ENCODE assay signal across 9 cellular contexts in genomic region chr19:19053508-19054314, GRCh38. TPM values are rescaled to one million over a fixed set of nuclear protein-coding genes. Genes with fewer than 3 reads are reported as not detected.
DNase-seq lines count a peak whose midpoint lies in the region; ATAC-seq, FAIRE-seq and TF ChIP-seq lines count a peak whose summit lies in the region.
"Had no signal": no experiment of that assay in that cellular context is flagged by ENCODE, and none has a peak within 500 bp of the region (broad histone marks: within the 10 kb centered on the region; RNA-seq: fewer than 3 reads in every experiment).

No MANE protein-coding gene starts in this region.

- TF ChIP-seq RAD21 in HepG2 (CRISPR knock-in tag; IDR thresholded peaks at IDR 0.05), result peak; percentile 95

- no peak for TF ChIP-seq EP300 in HepG2 (IDR thresholded peaks at IDR 0.05; ENCODE audit: low read depth in 2 of 2, low read length in 2 of 2)
- TF ChIP-seq EP300 in HepG2 (CRISPR knock-in tag; IDR thresholded peaks at IDR 0.05; ENCODE audit: borderline replicate concordance), result no peak

- H3K9me3 ChIP-seq in HepG2 (ENCODE audit: low read length), result no peaks in the 10 kb centered on the region

- POLR2A ChIA-PET in HepG2 (lab: Yijun Ruan, JAX), result no interaction called here

- H4K20me1 ChIP-seq in HepG2 (ENCODE audit: insufficient read depth, low read length), result no peaks in the 10 kb centered on the region

- ATAC-seq in HepG2 (peak; percentile 77), GM19324 (IDR thresholded peaks at IDR 0.05; ENCODE audit: low FRiP score, unreplicated experiment) (no peak)

- BruUV-seq in HepG2 (replicated peaks; lab: Mats Ljungman, UMichigan), result no TSS peak

- TF ChIP-seq POLR2A in HepG2 (IDR thresholded peaks at IDR 0.05; ENCODE audit: insufficient read depth in 1 of 2, low read depth in 2 of 2, low read length in 2 of 2), result no peak

- no peak for FAIRE-seq in HepG2 (lab: Jason Lieb, UNC)

- H3K4me3 ChIP-seq in WI38 (ENCODE audit: low read depth, low read length) (no peak overlapping the region), HepG2 (replicated peaks in 1 of 3; ENCODE audit: insufficient read depth in 1 of 3, low read depth in 2 of 3, low read length in 3 of 3) (no peak overlapping the region)
- H3K4me3 ChIP-seq: skin epidermis had no signal

- H2AFZ ChIP-seq in HepG2 (ENCODE audit: low read length), result no peak overlapping the region

- H3K4me2 ChIP-seq in HepG2 (ENCODE audit: low read depth, low read length), result no peak overlapping the region

- TF ChIP-seq CTCF in WI38 (IDR thresholded peaks at IDR 0.05; ENCODE audit: low read depth, low read length), result peak; percentile 76
- peak; percentile 88 for TF ChIP-seq CTCF in HepG2 (CRISPR knock-in tag; IDR thresholded peaks at IDR 0.05)

- H3K79me2 ChIP-seq in HepG2 (ENCODE audit: insufficient read depth, low read length), result no peaks in the 10 kb centered on the region

- H3K9ac ChIP-seq in HepG2 (ENCODE audit: insufficient read depth, low read depth, low read length), result no peak overlapping the region

- WGBS in HepG2 (ENCODE audit: low lambda C conversion rate), result 90% methylated on average over 21 of the region's 25 CpGs

- no peak overlapping the region for H3K27ac ChIP-seq in HepG2 (ENCODE audit: extremely low read length, insufficient read depth, low read length)
- H3K27ac ChIP-seq: skin epidermis had no signal

- H3K36me3 ChIP-seq in HepG2 (replicated peaks in 1 of 2; ENCODE audit: control insufficient read depth in 1 of 2, insufficient read depth in 2 of 2, low read length in 2 of 2), result peaks cover 30 to 79% of the 10 kb centered on the region in 2 experiments

- H3K4me1 ChIP-seq in HepG2 (ENCODE audit: insufficient read depth, low read length), result peaks cover 13% of the 10 kb centered on the region

- in situ Hi-C loops in HepG2 (cut with HindIII; ENCODE audit: extremely low pct_ligation_motif_present, low pct_unique_long_range_greater_than_20kb), result loop anchor here (5.0 kb wide), 1 partner anchor 84 kb away; the partner anchor contains the start of gene TMEM161A

- DNase-seq in COLO668 (lab: John Stamatoyannopoulos, UW; ENCODE audit: unreplicated experiment), result peak; percentile 67
- peak; percentile 95 for DNase-seq in HuH-7.5 (ENCODE audit: low spot score)
- DNase-seq in cerebellum (ENCODE audit: low spot score), result peak; percentile 50
- peak; percentile 50 for DNase-seq in HepG2 (ENCODE audit: low spot score)
- peak; percentile 29 to 56 for DNase-seq in stimulated activated CD8-positive, alpha-beta memory T cell treated with anti-CD3 and anti-CD28 coated beads, Interleukin-2, amount 100 ng/mL, for 1 hour (ENCODE audit: low read depth in 2 of 2)
- no peak for DNase-seq in NCI-H526 treated with DMSO at 0.1 percent for 48 hours (lab: John Stamatoyannopoulos, UW)

- no peaks in the 10 kb centered on the region for H3K27me3 ChIP-seq in HepG2 (ENCODE audit: control insufficient read depth in 1 of 2, insufficient read depth in 2 of 2, low read length in 2 of 2)

- CTCF ChIA-PET in HepG2 (lab: Yijun Ruan, JAX; ENCODE audit: low intra/inter-chr PET ratio, low total read pairs), result interaction anchor here (0.9 to 2.7 kb wide), 5 partner anchors 45 to 121 kb away, joined by 4 to 31 read pairs (median 22); partner anchors contain the start of gene TMEM161A

- intact Hi-C loops in HepG2 (cut with micrococcal nuclease; ENCODE audit: unreplicated experiment), result loop anchor here (2.0 kb wide), 1 partner anchor 85 kb away; the partner anchor contains the start of gene TMEM161A

TF ChIP-seq in HepG2, 621 proteins besides CTCF, POLR2A, EP300 and RAD21 (continues in another document):
- TF ChIP-seq ZNF446 (CRISPR knock-in tag; IDR thresholded peaks at IDR 0.05) (no peak), THAP11 (CRISPR knock-in tag; IDR thresholded peaks at IDR 0.05) (peak; percentile 62), CEBPB (IDR thresholded peaks at IDR 0.05; ENCODE audit: borderline replicate concordance, low read depth, low read length) (no peak), CCAR2 (optimal IDR thresholded peaks at IDR 0.05; ENCODE audit: low read depth, low read length) (no peak)

RNA-seq across cellular contexts. Expression of gene SLC25A42, which starts 10.1 kb away (rescaled TPM):
- total RNA-seq in cerebellum (11.1 TPM), HepG2 (2016; rRNA removed; fragmentation: Illumina TruSeq; extraction: Trizol) (13.5 and 18.3 TPM in 2 replicates)
- 7.8 and 11.9 TPM in 2 replicates for total RNA-seq in HepG2 (2016; cell fraction: cytosol; rRNA removed; fragmentation: Illumina TruSeq; extraction: Trizol; ENCODE audit: low read depth)
- 11.8 and 19.3 TPM in 2 replicates for total RNA-seq in HepG2 (2016; cell fraction: insoluble cytoplasmic fraction; rRNA removed; fragmentation: Illumina TruSeq; extraction: Trizol)
- total RNA-seq in HepG2 (2016; cell fraction: membrane; rRNA removed; fragmentation: Illumina TruSeq; extraction: Trizol), result 17.0 and 18.4 TPM in 2 replicates
- total RNA-seq in HepG2 (2016; cell fraction: nucleus; rRNA removed; fragmentation: Illumina TruSeq; extraction: Trizol), result 11.9 and 13.2 TPM in 2 replicates
- polyA plus RNA-seq in HepG2 (2011; rRNA removed), result 12.8 and 13.0 TPM in 2 replicates
- polyA plus RNA-seq in HepG2 (2011; cell fraction: cytosol; rRNA removed), result 9.1 and 13.2 TPM in 2 replicates
- 30.2 and 33.7 TPM in 2 replicates for polyA plus RNA-seq in HepG2 (2011; cell fraction: nucleus; rRNA removed)
- 8.4 and 11.8 TPM in 2 replicates for polyA plus RNA-seq in HepG2 (2012)
- 6.8 and 7.9 TPM in 2 replicates for polyA plus RNA-seq in HepG2 (2016; cell fraction: cytosol; fragmentation: Illumina TruSeq; extraction: Trizol; ENCODE audit: low read depth)
- polyA plus RNA-seq in HepG2 (2016; cell fraction: insoluble cytoplasmic fraction; fragmentation: Illumina TruSeq; extraction: Trizol; ENCODE audit: low read depth), result 13.4 and 18.3 TPM in 2 replicates
- 10.4 and 12.8 TPM in 2 replicates for polyA plus RNA-seq in HepG2 (2016; cell fraction: membrane; fragmentation: Illumina TruSeq; extraction: Trizol; ENCODE audit: low read depth)
- 30.3 and 30.4 TPM in 2 replicates for polyA plus RNA-seq in HepG2 (2016; cell fraction: nucleus; fragmentation: Illumina TruSeq; extraction: Trizol; ENCODE audit: insufficient read depth, low read depth)
- 2.5 and 24.9 TPM in 2 replicates for polyA minus RNA-seq in HepG2 (2011; rRNA and poly(A)+ RNA removed; ENCODE audit: low replicate concordance)
- 5.7 and 5.9 TPM in 2 replicates for polyA minus RNA-seq in HepG2 (2011; cell fraction: cytosol; rRNA and poly(A)+ RNA removed)
- 7.7 and 8.0 TPM in 2 replicates for polyA minus RNA-seq in HepG2 (2011; cell fraction: nucleus; rRNA and poly(A)+ RNA removed)

RNA-seq across cellular contexts. Expression of gene ARMC6, which starts 20.3 kb away (rescaled TPM):
- total RNA-seq in cerebellum, result 26.3 TPM
- total RNA-seq in HepG2 (2016; rRNA removed; fragmentation: Illumina TruSeq; extraction: Trizol), result 36.8 and 42.7 TPM in 2 replicates
- 11.2 and 13.0 TPM in 2 replicates for total RNA-seq in HepG2 (2016; cell fraction: cytosol; rRNA removed; fragmentation: Illumina TruSeq; extraction: Trizol; ENCODE audit: low read depth)
- total RNA-seq in HepG2 (2016; cell fraction: insoluble cytoplasmic fraction; rRNA removed; fragmentation: Illumina TruSeq; extraction: Trizol), result 37.7 and 38.3 TPM in 2 replicates
- 20.4 and 23.6 TPM in 2 replicates for total RNA-seq in HepG2 (2016; cell fraction: membrane; rRNA removed; fragmentation: Illumina TruSeq; extraction: Trizol)
- total RNA-seq in HepG2 (2016; cell fraction: nucleus; rRNA removed; fragmentation: Illumina TruSeq; extraction: Trizol), result 17.5 and 23.9 TPM in 2 replicates
- 16.2 and 24.6 TPM in 2 replicates for polyA plus RNA-seq in HepG2 (2011; rRNA removed)
- polyA plus RNA-seq in HepG2 (2011; cell fraction: cytosol; rRNA removed), result 16.9 and 25.0 TPM in 2 replicates
- polyA plus RNA-seq in HepG2 (2011; cell fraction: nucleus; rRNA removed), result 44.8 and 46.0 TPM in 2 replicates
- 14.8 and 16.9 TPM in 2 replicates for polyA plus RNA-seq in HepG2 (2012)
- polyA plus RNA-seq in HepG2 (2016; cell fraction: cytosol; fragmentation: Illumina TruSeq; extraction: Trizol; ENCODE audit: low read depth), result 10.0 and 10.8 TPM in 2 replicates
- polyA plus RNA-seq in HepG2 (2016; cell fraction: insoluble cytoplasmic fraction; fragmentation: Illumina TruSeq; extraction: Trizol; ENCODE audit: low read depth), result 33.4 and 39.5 TPM in 2 replicates
- polyA plus RNA-seq in HepG2 (2016; cell fraction: membrane; fragmentation: Illumina TruSeq; extraction: Trizol; ENCODE audit: low read depth), result 14.7 and 16.1 TPM in 2 replicates
- polyA plus RNA-seq in HepG2 (2016; cell fraction: nucleus; fragmentation: Illumina TruSeq; extraction: Trizol; ENCODE audit: insufficient read depth, low read depth), result 37.5 and 39.9 TPM in 2 replicates
- polyA minus RNA-seq in HepG2 (2011; rRNA and poly(A)+ RNA removed; ENCODE audit: low replicate concordance), result 71.3 and 80.9 TPM in 2 replicates
- 18.4 and 19.4 TPM in 2 replicates for polyA minus RNA-seq in HepG2 (2011; cell fraction: cytosol; rRNA and poly(A)+ RNA removed)
- polyA minus RNA-seq in HepG2 (2011; cell fraction: nucleus; rRNA and poly(A)+ RNA removed), result 14.0 and 15.2 TPM in 2 replicates

RNA-seq across cellular contexts. Expression of gene SUGP2, which starts 20.4 kb away (rescaled TPM):
- total RNA-seq in cerebellum (76.3 TPM), HepG2 (2016; rRNA removed; fragmentation: Illumina TruSeq; extraction: Trizol) (32.3 and 40.6 TPM in 2 replicates)
- 8.1 and 8.7 TPM in 2 replicates for total RNA-seq in HepG2 (2016; cell fraction: cytosol; rRNA removed; fragmentation: Illumina TruSeq; extraction: Trizol; ENCODE audit: low read depth)
- total RNA-seq in HepG2 (2016; cell fraction: insoluble cytoplasmic fraction; rRNA removed; fragmentation: Illumina TruSeq; extraction: Trizol), result 29.8 and 39.5 TPM in 2 replicates
- total RNA-seq in HepG2 (2016; cell fraction: membrane; rRNA removed; fragmentation: Illumina TruSeq; extraction: Trizol), result 16.1 and 16.4 TPM in 2 replicates
- 43.7 and 52.4 TPM in 2 replicates for total RNA-seq in HepG2 (2016; cell fraction: nucleus; rRNA removed; fragmentation: Illumina TruSeq; extraction: Trizol)
- polyA plus RNA-seq in HepG2 (2011; rRNA removed), result 57.7 and 63.4 TPM in 2 replicates
- 18.7 and 22.9 TPM in 2 replicates for polyA plus RNA-seq in HepG2 (2011; cell fraction: cytosol; rRNA removed)
- polyA plus RNA-seq in HepG2 (2011; cell fraction: nucleus; rRNA removed), result 189 and 204 TPM in 2 replicates
- polyA plus RNA-seq in HepG2 (2012), result 38.0 and 52.7 TPM in 2 replicates
- polyA plus RNA-seq in HepG2 (2016; cell fraction: cytosol; fragmentation: Illumina TruSeq; extraction: Trizol; ENCODE audit: low read depth), result 3.7 and 4.4 TPM in 2 replicates
- polyA plus RNA-seq in HepG2 (2016; cell fraction: insoluble cytoplasmic fraction; fragmentation: Illumina TruSeq; extraction: Trizol; ENCODE audit: low read depth), result 29.6 and 32.8 TPM in 2 replicates
- polyA plus RNA-seq in HepG2 (2016; cell fraction: membrane; fragmentation: Illumina TruSeq; extraction: Trizol; ENCODE audit: low read depth), result 7.8 and 9.8 TPM in 2 replicates
- 163 and 186 TPM in 2 replicates for polyA plus RNA-seq in HepG2 (2016; cell fraction: nucleus; fragmentation: Illumina TruSeq; extraction: Trizol; ENCODE audit: insufficient read depth, low read depth)
- 19.2 and 29.3 TPM in 2 replicates for polyA minus RNA-seq in HepG2 (2011; rRNA and poly(A)+ RNA removed; ENCODE audit: low replicate concordance)
- 10.2 and 13.3 TPM in 2 replicates for polyA minus RNA-seq in HepG2 (2011; cell fraction: cytosol; rRNA and poly(A)+ RNA removed)
- 62.1 and 68.9 TPM in 2 replicates for polyA minus RNA-seq in HepG2 (2011; cell fraction: nucleus; rRNA and poly(A)+ RNA removed)
